16 cellular contexts compared by ENCODE assay signal in the genomic region with DNA sequence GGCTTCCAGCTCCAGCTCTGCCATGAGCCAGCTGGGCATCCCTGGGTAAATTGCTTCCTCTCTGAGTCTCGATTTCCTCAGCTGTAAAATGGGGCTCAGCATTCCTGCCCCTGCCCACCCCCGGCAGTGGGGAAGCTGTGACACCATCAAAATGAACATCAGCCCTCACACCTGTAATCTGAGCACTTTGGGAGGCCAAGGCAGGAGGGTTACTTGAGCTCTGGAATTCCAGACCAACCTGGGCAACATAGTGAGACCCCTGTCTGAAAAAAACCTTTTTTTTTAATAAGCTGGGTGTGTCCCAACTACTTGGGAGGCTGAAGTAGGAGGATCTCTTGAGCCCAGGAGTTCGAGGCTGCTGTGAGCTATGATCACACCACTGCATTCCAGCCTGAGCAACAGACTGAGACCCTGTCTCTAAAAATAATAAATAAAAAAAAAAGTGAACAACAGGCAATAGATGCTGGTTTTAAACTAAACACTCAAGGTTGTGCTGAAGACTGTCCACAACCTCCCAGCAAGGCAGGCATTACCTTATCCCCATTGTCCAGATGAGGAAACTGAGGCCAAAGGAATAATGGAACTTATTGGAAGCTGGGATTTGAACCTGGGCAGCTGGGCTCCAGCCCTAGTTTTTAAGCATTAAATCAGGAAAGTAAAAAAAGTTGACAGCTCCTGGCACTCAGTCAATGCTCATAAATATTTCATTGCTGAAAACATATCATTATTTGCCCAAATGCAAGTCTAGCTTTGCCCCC. TPM values are rescaled to one million over a fixed set of nuclear protein-coding genes. Genes with fewer than 3 reads are reported as not detected.
"Had no signal": no experiment of that assay in that cellular context is flagged by ENCODE, and none has a peak within 500 bp of the region (broad histone marks: within the 10 kb centered on the region; RNA-seq: fewer than 3 reads in every experiment).

No MANE protein-coding gene starts in this region.

- H3K9ac ChIP-seq: neural progenitor cell, parathyroid adenoma had no signal

- H3K9me3 ChIP-seq: ascending aorta, thoracic aorta had no signal

- H3K4me2 ChIP-seq: neural progenitor cell, smooth muscle cell had no signal

- H3K27ac Mint-ChIP-seq: activated CD4-positive, alpha-beta T cell treated with anti-CD3 and anti-CD28 coated beads, Interleukin-2, amount 10 ng/mL, durations not matched to agents 24 days and 14 days; neural progenitor cell; T-helper 2 cell treated with Interferon-gamma antibody and Interleukin-4, amounts not matched to agents 5 μg/mL and 100 μg/mL, for 36 hours had no signal

- H3K36me3 ChIP-seq: ascending aorta, neural progenitor cell, thoracic aorta had no signal

- H3K9me3 Mint-ChIP-seq: activated CD4-positive, alpha-beta T cell treated with anti-CD3 and anti-CD28 coated beads, Interleukin-2, amount 10 ng/mL, durations not matched to agents 24 days and 14 days; neural progenitor cell; stimulated activated naive CD8-positive, alpha-beta T cell treated with anti-CD3 and anti-CD28 coated beads, Interleukin-15, amount 100 ng/mL, for 72 hours; T-helper 2 cell treated with Interferon-gamma antibody and Interleukin-4, amounts not matched to agents 5 μg/mL and 100 μg/mL, for 36 hours had no signal

- H3K4me3 ChIP-seq: ascending aorta, dorsolateral prefrontal cortex, lung, neural progenitor cell, smooth muscle cell, thoracic aorta had no signal

- H3K4me1 Mint-ChIP-seq: stimulated activated naive CD8-positive, alpha-beta T cell treated with anti-CD3 and anti-CD28 coated beads, Interleukin-15, amount 100 ng/mL, for 72 hours had no signal

- H3K4me1 ChIP-seq: ascending aorta, neural progenitor cell, parathyroid adenoma had no signal

- H3K27ac ChIP-seq: neural progenitor cell, parathyroid adenoma, thoracic aorta had no signal

- ATAC-seq: stimulated activated naive CD8-positive, alpha-beta T cell treated with anti-CD3 and anti-CD28 coated beads, Interleukin-15, amount 100 ng/mL, for 72 hours had no signal

- DNase-seq: activated CD4-positive, alpha-beta T cell treated with anti-CD3 and anti-CD28 coated beads, Interleukin-2, amount 10 ng/mL, durations not matched to agents 24 days and 14 days; activated CD4-positive, CD25-positive, alpha-beta regulatory T cell; activated CD8-positive, alpha-beta memory T cell treated with anti-CD3 and anti-CD28 coated beads for 24 hours; activated naive CD4-positive, alpha-beta T cell; islet precursor cell; midbrain; retina; stimulated activated naive CD8-positive, alpha-beta T cell treated with anti-CD3 and anti-CD28 coated beads, Interleukin-15, amount 100 ng/mL, for 72 hours had no signal

- H3K4me3 Mint-ChIP-seq: activated CD4-positive, alpha-beta T cell treated with anti-CD3 and anti-CD28 coated beads, Interleukin-2, amount 10 ng/mL, durations not matched to agents 24 days and 14 days; neural progenitor cell; stimulated activated naive CD8-positive, alpha-beta T cell treated with anti-CD3 and anti-CD28 coated beads, Interleukin-15, amount 100 ng/mL, for 72 hours; T-helper 2 cell treated with Interferon-gamma antibody and Interleukin-4, amounts not matched to agents 5 μg/mL and 100 μg/mL, for 36 hours had no signal

- H2AFZ ChIP-seq: neural progenitor cell, parathyroid adenoma had no signal

- H3K36me3 Mint-ChIP-seq: neural progenitor cell had no signal

RNA-seq across cellular contexts. Expression of a gene that starts 4.3 kb away (rescaled TPM):
- total RNA-seq: activated CD4-positive, alpha-beta T cell treated with anti-CD3 and anti-CD28 coated beads, Interleukin-2, amount 10 ng/mL, durations not matched to agents 24 days and 14 days; ascending aorta had no signal
